Comparison of ENCODE assay signal across 16 cellular contexts in the genomic region with DNA sequence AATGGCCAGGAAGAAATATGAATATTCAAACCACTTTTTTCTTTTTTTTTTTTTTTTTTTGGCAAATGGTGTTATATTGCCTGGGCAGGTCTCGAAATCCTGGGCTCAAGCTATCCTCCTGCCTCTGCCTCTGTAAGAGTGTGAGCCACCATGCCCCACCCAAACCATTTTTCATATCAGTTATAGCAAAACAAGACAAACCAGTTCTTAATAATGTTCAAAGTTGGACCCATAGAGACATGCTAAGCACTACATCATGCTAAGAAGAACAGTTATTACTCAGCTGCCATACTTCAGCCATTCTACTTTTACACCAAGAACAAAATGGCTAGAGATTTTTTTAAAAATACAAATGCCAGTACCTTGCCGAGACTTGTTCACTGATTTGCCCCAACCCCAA. TPM values are rescaled to one million over a fixed set of nuclear protein-coding genes. Genes with fewer than 3 reads are reported as not detected.
A peak's percentile ranks its signal among the peaks of the same experiment; 100 is the strongest.
DNase-seq lines count a peak whose midpoint lies in the region; ATAC-seq and TF ChIP-seq lines count a peak whose summit lies in the region.
"Had no signal": no experiment of that assay in that cellular context is flagged by ENCODE, and none has a peak within 500 bp of the region (broad histone marks: within the 10 kb centered on the region; RNA-seq: fewer than 3 reads in every experiment).

No MANE protein-coding gene starts in this region.

- POLR2A ChIA-PET in CD8-positive, alpha-beta T cell (lab: Charles Lee): no interaction called here
- POLR2A ChIA-PET in PC-3 (lab: Charles Lee; ENCODE audit: unreplicated experiment): interaction anchor here (1.9 kb wide), 1 partner anchor 26 kb away, joined by 4 read pairs; a partner anchor contains a TSS

- H3F3A ChIP-seq in PC-3 (ENCODE audit: low read length, unreplicated experiment): peaks cover 10% of the 10 kb centered on the region

- no peak overlapping the region for H3K4me2 ChIP-seq in PC-3 (ENCODE audit: low read length)
- H3K4me2 ChIP-seq: GM23338 had no signal

- no peak overlapping the region for H3K4me3 Mint-ChIP-seq in CD8-positive, alpha-beta T cell
- no peak overlapping the region for H3K4me3 Mint-ChIP-seq in effector memory CD8-positive, alpha-beta T cell
- H3K4me3 Mint-ChIP-seq: CD8-positive, alpha-beta memory T cell; GM23338 had no signal

- no TSS peak for BruUV-seq in PC-3 (replicated peaks; lab: Mats Ljungman, UMichigan)

- no peaks in the 10 kb centered on the region for H3K9me2 ChIP-seq in PC-3 (replicated peaks; ENCODE audit: low read length)

- no peaks in the 10 kb centered on the region for H3K4me1 Mint-ChIP-seq in CD8-positive, alpha-beta T cell (ENCODE audit: low read depth)
- H3K4me1 Mint-ChIP-seq in effector memory CD8-positive, alpha-beta T cell (ENCODE audit: low read depth in 2 of 2): no peaks in the 10 kb centered on the region
- H3K4me1 Mint-ChIP-seq: CD8-positive, alpha-beta memory T cell; GM23338 had no signal

- H3K27me3 Mint-ChIP-seq in CD8-positive, alpha-beta T cell (ENCODE audit: low read depth): no peaks in the 10 kb centered on the region
- no peaks in the 10 kb centered on the region for H3K27me3 Mint-ChIP-seq in effector memory CD8-positive, alpha-beta T cell
- H3K27me3 Mint-ChIP-seq: CD8-positive, alpha-beta memory T cell had no signal

- H3K79me2 ChIP-seq in PC-3 (ENCODE audit: low read length): no peaks in the 10 kb centered on the region

- no peaks in the 10 kb centered on the region for H3K9me3 Mint-ChIP-seq in CD8-positive, alpha-beta T cell
- H3K9me3 Mint-ChIP-seq in effector memory CD8-positive, alpha-beta T cell: no peaks in the 10 kb centered on the region
- H3K9me3 Mint-ChIP-seq: CD8-positive, alpha-beta memory T cell; GM23338 had no signal

- intact Hi-C loops in CD8-positive, alpha-beta T cell (cut with DNase I, micrococcal nuclease): no loop called here
- intact Hi-C loops in PC-3 (cut with micrococcal nuclease): no loop called here
- intact Hi-C loops in mucosa of descending colon (cut with DNase I, micrococcal nuclease): no loop called here

- H3K27ac Mint-ChIP-seq in CD8-positive, alpha-beta T cell: peak overlapping the region; percentile 43
- peak overlapping the region; percentile 17 to 58 for H3K27ac Mint-ChIP-seq in effector memory CD8-positive, alpha-beta T cell
- H3K27ac Mint-ChIP-seq: GM23338 had no signal

- H3K4me1 ChIP-seq in CD8-positive, alpha-beta T cell (ENCODE audit: insufficient read depth, low read length): no peaks in the 10 kb centered on the region
- H3K4me1 ChIP-seq in PC-3 (ENCODE audit: insufficient read depth, low read length): peaks cover 27% of the 10 kb centered on the region
- no peaks in the 10 kb centered on the region for H3K4me1 ChIP-seq in mucosa of descending colon (ENCODE audit: low read depth)
- H3K4me1 ChIP-seq: BE2C had no signal

- H3K4me3 ChIP-seq in CD8-positive, alpha-beta T cell (ENCODE audit: low read depth, low read length): no peak overlapping the region
- H3K4me3 ChIP-seq in PC-3 (ENCODE audit: low read length): no peak overlapping the region
- H3K4me3 ChIP-seq in mucosa of descending colon: no peak overlapping the region
- H3K4me3 ChIP-seq: GM23338 had no signal

- peaks cover 60% of the 10 kb centered on the region for H3K36me3 Mint-ChIP-seq in CD8-positive, alpha-beta T cell
- H3K36me3 Mint-ChIP-seq in effector memory CD8-positive, alpha-beta T cell (ENCODE audit: insufficient read depth): peaks cover 58% of the 10 kb centered on the region

- H3K9ac ChIP-seq in PC-3 (ENCODE audit: low read length): no peak overlapping the region

- no peak overlapping the region for H2AFZ ChIP-seq in PC-3 (ENCODE audit: low read length)
- H2AFZ ChIP-seq: GM23338 had no signal

- CTCF ChIA-PET in CD8-positive, alpha-beta T cell (lab: Charles Lee): interaction anchor here (1.6 kb wide), 1 partner anchor 50 kb away, joined by 3 read pairs; no protein-coding TSS in a partner anchor
- CTCF ChIA-PET in PC-3 (lab: Charles Lee): no interaction called here

- H3K27me3 ChIP-seq in CD8-positive, alpha-beta T cell (ENCODE audit: insufficient read depth, low read length): no peaks in the 10 kb centered on the region
- H3K27me3 ChIP-seq in PC-3 (ENCODE audit: low read length): no peaks in the 10 kb centered on the region
- H3K27me3 ChIP-seq: BE2C had no signal

- H3K36me3 ChIP-seq in CD8-positive, alpha-beta T cell (ENCODE audit: insufficient read depth, low read length): peaks cover 32% of the 10 kb centered on the region
- H3K36me3 ChIP-seq in PC-3 (ENCODE audit: low read depth, low read length) (peaks cover 73% of the 10 kb centered on the region), mucosa of descending colon (ENCODE audit: low read depth) (peaks cover 11% of the 10 kb centered on the region)

- no peak for TF ChIP-seq CTCF in CD8-positive, alpha-beta T cell (IDR thresholded peaks at IDR 0.05)
- no peak for TF ChIP-seq CTCF in PC-3 (conservative IDR thresholded peaks at IDR 0.05; ENCODE audit: low read depth, low read length)
- no peak for TF ChIP-seq CTCF in mucosa of descending colon (IDR thresholded peaks at IDR 0.05)

- no peak for ATAC-seq in CD8-positive, alpha-beta T cell
- ATAC-seq in PC-3 (peak; percentile 18; the same call in 1 of the 2 replicates), mucosa of descending colon (peak; percentile 25), HG03571 (IDR thresholded peaks at IDR 0.05; ENCODE audit: unreplicated experiment) (no peak)
- no peak for ATAC-seq in effector memory CD8-positive, alpha-beta T cell (replicated peaks)
- ATAC-seq: GM23338 had no signal

- peaks cover 14% of the 10 kb centered on the region; the same call in 1 of the 2 replicates for H4K20me1 ChIP-seq in PC-3 (ENCODE audit: low read length)

- no peaks in the 10 kb centered on the region for H3K9me3 ChIP-seq in CD8-positive, alpha-beta T cell (ENCODE audit: low read length)
- H3K9me3 ChIP-seq in PC-3 (ENCODE audit: low read length) (no peaks in the 10 kb centered on the region), mucosa of descending colon (no peaks in the 10 kb centered on the region)
- H3K9me3 ChIP-seq: BE2C had no signal

- DNase-seq in CD8-positive, alpha-beta T cell: no peak
- DNase-seq in PC-3: peak; percentile 37
- no peak for DNase-seq in effector memory CD8-positive, alpha-beta T cell
- no peak for DNase-seq in mucosa of descending colon
- no peak for DNase-seq in effector CD8-positive, alpha-beta T cell (lab: John Stamatoyannopoulos, UW)
- no peak for DNase-seq in central memory CD4-positive, alpha-beta T cell
- DNase-seq: BE2C; CD8-positive, alpha-beta memory T cell; EL; NCI-H1048; NCI-H1694; NCI-H2171; NCI-H510A treated with DMSO at 0.1 percent for 48 hours; SIG-M5 had no signal

- H3K27ac ChIP-seq in CD8-positive, alpha-beta T cell (ENCODE audit: low read depth, low read length): no peak overlapping the region
- no peak overlapping the region for H3K27ac ChIP-seq in PC-3 (ENCODE audit: low read length)

RNA-seq across cellular contexts. Expression of a gene that starts 25.5 kb away (rescaled TPM):
- 10 to 100 TPM; 29.4 to 34.4 TPM for total RNA-seq in CD8-positive, alpha-beta T cell
- 345 and 415 TPM in 2 replicates for total RNA-seq in PC-3 (2014; rRNA removed)
- total RNA-seq in mucosa of descending colon: 100 to 1,000 TPM in 1 of 3 donors, 10 to 100 TPM in 2; 35.7 to 111 (median 65.8) TPM

RNA-seq across cellular contexts. Expression of a gene that starts 26.0 kb away (rescaled TPM):
- total RNA-seq in CD8-positive, alpha-beta T cell: 10 to 100 TPM; 30.1 to 34.2 TPM
- total RNA-seq in PC-3 (2014; rRNA removed): 69.6 and 85.9 TPM in 2 replicates
- total RNA-seq in mucosa of descending colon: 10 to 100 TPM; 74.1 to 83.7 (median 81.6) TPM

RNA-seq across cellular contexts. Expression of a gene that starts 26.3 kb away (rescaled TPM):
- not detected for total RNA-seq in CD8-positive, alpha-beta T cell
- total RNA-seq in PC-3 (2014; rRNA removed) (48.0 and 57.2 TPM in 2 replicates), mucosa of descending colon (10 to 100 TPM; 15.0 to 41.7 (median 30.8) TPM)

Comparison
In these comparisons a context has a peak if more than half of its experiments do, and no peak if none do; other contexts are left out.
1. ATAC-seq: peak in PC-3 (single experiment) and mucosa of descending colon (single experiment); none in CD8-positive, alpha-beta T cell (single experiment), effector memory CD8-positive, alpha-beta T cell (single experiment) and HG03571 (single experiment).
2. RNA of a gene that starts 26.3 kb away (total RNA-seq): 48.0 to 57.2 TPM in PC-3 and 15.0 to 41.7 TPM in mucosa of descending colon; not detected in CD8-positive, alpha-beta T cell; every median in the first group is over 10 times any median in the second.